Comparison of ENCODE assay signal across 13 cellular contexts in the genomic region with DNA sequence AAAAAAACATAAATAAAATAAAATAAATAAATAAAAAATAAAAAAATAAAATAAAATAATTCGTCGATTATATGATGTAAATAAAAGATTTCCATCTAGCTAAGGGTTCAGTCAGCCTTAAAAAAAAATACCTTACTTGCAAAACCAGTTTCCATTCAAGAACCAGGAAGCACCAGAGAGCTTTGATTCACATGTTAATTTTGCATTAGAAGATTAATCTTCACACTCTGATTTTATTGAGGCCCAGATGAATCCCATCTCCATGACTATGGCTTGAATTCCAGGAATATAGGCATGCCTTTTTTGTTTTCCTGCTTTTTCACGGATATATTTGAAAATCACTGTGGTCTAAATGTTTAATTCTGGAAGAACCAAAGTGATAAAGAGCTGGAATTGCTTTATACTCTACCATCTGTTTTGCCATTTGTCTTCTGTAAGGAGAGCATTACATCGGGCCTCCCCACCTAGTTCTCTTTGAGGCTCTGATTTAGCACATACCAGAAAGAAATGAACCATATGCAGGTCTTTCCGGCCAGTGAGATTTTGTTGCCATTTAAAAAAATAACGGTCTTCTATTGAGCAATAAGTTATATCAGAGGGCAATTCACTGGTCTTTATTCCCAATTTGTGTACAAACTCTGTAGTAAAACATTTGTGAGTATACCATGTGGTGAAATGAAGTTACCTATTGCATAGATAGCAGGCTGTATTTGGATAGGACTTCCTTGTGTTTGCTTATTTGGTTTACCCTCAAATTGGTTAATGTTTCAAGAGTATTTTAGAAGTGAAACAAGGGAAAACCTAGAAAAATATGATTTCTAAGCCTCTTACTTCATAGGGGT.
"Had no signal": no experiment of that assay in that cellular context is flagged by ENCODE, and none has a peak within 500 bp of the region (broad histone marks: within the 10 kb centered on the region; RNA-seq: fewer than 3 reads in every experiment).

No MANE protein-coding gene starts in this region.

- H3K4me1 ChIP-seq: parathyroid adenoma, testis had no signal

- H2AFZ ChIP-seq: parathyroid adenoma had no signal

- H3K79me2 ChIP-seq: parathyroid adenoma had no signal

- H3K36me3 ChIP-seq: brain microvascular endothelial cell had no signal

- H3K4me3 ChIP-seq: testis had no signal

- ATAC-seq: activated CD4-positive, CD25-positive, alpha-beta regulatory T cell treated with anti-CD3 and anti-CD28 coated beads, Interleukin-2, amount 50 U/mL, for 24 hours; stimulated activated naive CD8-positive, alpha-beta T cell treated with anti-CD3 and anti-CD28 coated beads, Interleukin-15, Interleukin-2, amounts not matched to agents 100 U/mL and 50 U/mL, for 24 hours had no signal

- DNase-seq: activated T-cell treated with anti-CD3 and anti-CD28 coated beads, Interleukin-2, amount 50 U/mL, for 1 hour; brain microvascular endothelial cell; cerebellar nuclear complex; dermis blood vessel endothelial cell; head of caudate nucleus; kidney; stimulated activated CD4-positive, alpha-beta T cell treated with anti-CD3 and anti-CD28 coated beads, Interleukin-4, amount 100 ng/mL, for 1 hour; stimulated activated CD8-positive, alpha-beta memory T cell treated with anti-CD3 and anti-CD28 coated beads, Interleukin-4, amount 100 ng/mL, for 48 hours; stimulated activated naive CD8-positive, alpha-beta T cell treated with anti-CD3 and anti-CD28 coated beads, Interleukin-15, Interleukin-2, amounts not matched to agents 100 U/mL and 50 U/mL, for 24 hours; T-helper 2 cell; testis had no signal

- H3K27ac ChIP-seq: brain microvascular endothelial cell, parathyroid adenoma, testis had no signal

- H3K9ac ChIP-seq: parathyroid adenoma had no signal

- FAIRE-seq: kidney had no signal

- H3K27me3 ChIP-seq: brain microvascular endothelial cell, testis had no signal

- H3K9me3 ChIP-seq: testis had no signal
